7 cellular contexts compared by ENCODE assay signal in genomic region chr12:2772370-2772769, GRCh38.
"Had no signal": no experiment of that assay in that cellular context is flagged by ENCODE, and none has a peak within 500 bp of the region (broad histone marks: within the 10 kb centered on the region; RNA-seq: fewer than 3 reads in every experiment).

No MANE protein-coding gene starts in this region.

- H3K4me2 ChIP-seq: GM23338 had no signal

- H3K4me1 ChIP-seq: HAP-1 had no signal

- DNase-seq: HFFc6, IMR-90, KG1 had no signal

- H2AFZ ChIP-seq: GM23338 had no signal

- FAIRE-seq: HTR-8/SVneo, K562 had no signal

- H3K36me3 ChIP-seq: HAP-1 had no signal

- H3K4me3 ChIP-seq: GM23338, HAP-1, K562 had no signal

- H3K9me3 ChIP-seq: HAP-1 had no signal
